In the genomic region with DNA sequence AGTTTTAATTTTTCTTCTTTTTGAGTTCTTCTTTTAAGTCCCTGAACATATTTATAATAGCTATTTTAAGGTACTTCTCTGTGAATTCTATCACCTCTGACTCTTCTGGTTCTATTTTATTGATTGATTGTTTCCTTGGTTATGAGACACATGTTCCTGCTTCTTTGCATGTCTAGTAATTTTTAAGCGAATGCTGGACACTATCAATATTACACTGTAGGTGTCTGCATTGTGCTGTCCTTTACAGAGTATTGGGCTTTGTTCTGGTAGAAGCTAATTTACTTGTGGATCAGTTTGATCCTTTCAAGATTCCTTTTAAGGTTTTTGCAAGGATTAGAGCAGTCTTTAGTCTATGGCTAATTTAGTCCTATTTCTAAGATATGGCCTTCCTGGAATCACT, we compare ENCODE assay signal across 24 cellular contexts.
"Had no signal": no experiment of that assay in that cellular context is flagged by ENCODE, and none has a peak within 500 bp of the region (broad histone marks: within the 10 kb centered on the region; RNA-seq: fewer than 3 reads in every experiment).

No MANE protein-coding gene starts in this region.

- H3K36me3 ChIP-seq: colonic mucosa had no signal

- H3K27ac Mint-ChIP-seq: dendritic cell treated with granulocyte-macrophage colony-stimulating factor and Interleukin-4, amounts not matched to agents 40 ng/mL and 50 ng/mL, for 4 days; effector memory CD8-positive, alpha-beta T cell; immature natural killer cell; naive thymus-derived CD4-positive, alpha-beta T cell had no signal

- H3K4me1 Mint-ChIP-seq: immature natural killer cell; naive thymus-derived CD4-positive, alpha-beta T cell had no signal

- H3K27me3 ChIP-seq: colonic mucosa, esophagus squamous epithelium, gastrocnemius medialis, heart left ventricle, hepatocyte, left lung had no signal

- H3K27ac ChIP-seq: colonic mucosa, epithelial cell of prostate, esophagus squamous epithelium, gastrocnemius medialis, heart left ventricle, hepatocyte, left lung, lower lobe of right lung had no signal

- H3K27me3 Mint-ChIP-seq: dendritic cell treated with granulocyte-macrophage colony-stimulating factor and Interleukin-4, amounts not matched to agents 40 ng/mL and 50 ng/mL, for 4 days; effector memory CD8-positive, alpha-beta T cell; naive thymus-derived CD4-positive, alpha-beta T cell had no signal

- DNase-seq: colonic mucosa; cortex of kidney; effector CD8-positive, alpha-beta T cell; effector memory CD8-positive, alpha-beta T cell; erythroblast; esophagus squamous epithelium; foreskin fibroblast; foreskin melanocyte; gastrocnemius medialis; heart left ventricle; hypothalamus; immature natural killer cell; islet precursor cell; kidney; left cardiac atrium; left lung; left ventricle myocardium superior; lower lobe of right lung; mesenchymal stem cell; midbrain; naive thymus-derived CD4-positive, alpha-beta T cell had no signal

- H3K9me3 ChIP-seq: colonic mucosa, gastrocnemius medialis, lower lobe of right lung had no signal

- H3K4me3 ChIP-seq: colonic mucosa, esophagus squamous epithelium, gastrocnemius medialis, heart left ventricle, hepatocyte, left lung, lower lobe of right lung had no signal

- H3K4me2 ChIP-seq: hepatocyte had no signal

- H3K4me1 ChIP-seq: colonic mucosa, gastrocnemius medialis had no signal

- H3K79me2 ChIP-seq: hepatocyte had no signal

- H3K4me3 Mint-ChIP-seq: dendritic cell treated with granulocyte-macrophage colony-stimulating factor and Interleukin-4, amounts not matched to agents 40 ng/mL and 50 ng/mL, for 4 days; effector memory CD8-positive, alpha-beta T cell; immature natural killer cell had no signal
